ENCODE assay signal across 26 cellular contexts in the genomic region with DNA sequence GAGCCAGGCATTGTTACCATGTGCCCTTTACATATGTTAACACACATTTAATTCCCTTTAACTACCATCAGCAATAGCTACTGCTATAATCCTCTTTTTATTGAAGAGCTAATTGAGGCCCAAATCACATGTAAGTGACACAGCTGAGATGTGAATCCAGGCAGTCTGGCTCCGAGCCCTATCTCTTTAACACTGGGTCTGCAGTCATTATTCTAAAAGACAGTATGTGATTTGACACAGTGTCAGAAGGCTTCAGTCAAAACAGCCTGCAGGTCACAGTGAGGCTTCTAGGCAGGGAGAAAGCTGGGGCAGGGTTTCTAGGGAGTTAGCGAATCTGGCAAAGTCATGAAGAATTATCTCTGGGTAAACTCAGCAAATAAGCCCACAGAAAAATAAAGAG.
DNase-seq lines count a peak whose midpoint lies in the region; ATAC-seq and TF ChIP-seq lines count a peak whose summit lies in the region.
"Had no signal": no experiment of that assay in that cellular context is flagged by ENCODE, and none has a peak within 500 bp of the region (broad histone marks: within the 10 kb centered on the region; RNA-seq: fewer than 3 reads in every experiment).

No MANE protein-coding gene starts in this region.

- H3K18ac ChIP-seq in trophoblast cell (ENCODE audit: low read length), result no peak overlapping the region

- no peak for DNase-seq in cardiac muscle cell (ENCODE audit: low read depth in 1 of 2, low spot score in 1 of 2)
- no peak for DNase-seq in left ventricle myocardium inferior
- peak; percentile 72 to 94 for DNase-seq in NCI-H524 (lab: John Stamatoyannopoulos, UW)
- peak; percentile 14 for DNase-seq in left kidney (ENCODE audit: low read depth, low spot score)
- DNase-seq in central memory CD4-positive, alpha-beta T cell, result no peak
- DNase-seq in NCI-H187 treated with DMSO at 0.1 percent for 48 hours (lab: John Stamatoyannopoulos, UW), result no peak
- DNase-seq in trophoblast cell, result no peak
- DNase-seq: ACHN; activated CD4-positive, alpha-beta T cell treated with anti-CD3 and anti-CD28 coated beads for 48 hours; activated T-cell treated with anti-CD3 and anti-CD28 coated beads, Interleukin-2, amount 50 U/mL, for 4 hours; adrenal gland; brain microvascular endothelial cell; effector memory CD4-positive, alpha-beta T cell; EL; H7; NCI-H1092; NCI-H187; NCI-H226; SJCRH30; stimulated activated CD8-positive, alpha-beta memory T cell treated with anti-CD3 and anti-CD28 coated beads, Interleukin-4, amount 100 ng/mL, for 48 hours; upper lobe of right lung had no signal

- H2AFZ ChIP-seq in trophoblast cell (ENCODE audit: insufficient read depth, low read length, poor library complexity), result no peak overlapping the region

- H3K4me2 ChIP-seq in trophoblast cell (ENCODE audit: low read length), result no peak overlapping the region

- H3K23ac ChIP-seq in trophoblast cell (ENCODE audit: low read length), result no peak overlapping the region

- H4K12ac ChIP-seq in trophoblast cell (ENCODE audit: low read depth, low read length), result no peak overlapping the region

- no CpG with 5 or more reads among the region's 2 CpGs for whole genome bisulfite sequencing in trophoblast cell (ENCODE audit: extremely low coverage, insufficient coverage, insufficient read length)

- H2BK120ac ChIP-seq in trophoblast cell (ENCODE audit: insufficient read depth, low read length, poor library complexity), result no peak overlapping the region

- no peak for TF ChIP-seq CTCF in cardiac muscle cell (IDR thresholded peaks at IDR 0.05; ENCODE audit: low read depth, low read length)
- no peak for TF ChIP-seq CTCF in left ventricle myocardium inferior (IDR thresholded peaks at IDR 0.05; ENCODE audit: borderline replicate concordance)

- H3K27ac ChIP-seq in cardiac muscle cell, result peak overlapping the region; percentile 32
- H3K27ac ChIP-seq in left ventricle myocardium inferior (replicated peaks), result no peak overlapping the region
- no peak overlapping the region for H3K27ac ChIP-seq in trophoblast cell (ENCODE audit: low read depth, low read length)
- H3K27ac ChIP-seq: adrenal gland, brain microvascular endothelial cell, C4-2B, prostate gland, SJCRH30, upper lobe of right lung had no signal

- no peak overlapping the region for H3K14ac ChIP-seq in trophoblast cell (ENCODE audit: low read length)

- no peak overlapping the region for H4K91ac ChIP-seq in trophoblast cell (ENCODE audit: low read depth, low read length)

- H3K4me3 ChIP-seq in cardiac muscle cell (no peak overlapping the region), left ventricle myocardium inferior (no peak overlapping the region), trophoblast cell (ENCODE audit: low read depth, low read length) (no peak overlapping the region)
- H3K4me3 ChIP-seq: adrenal gland, prostate gland, SJCRH30, upper lobe of right lung had no signal

- H3K9ac ChIP-seq in trophoblast cell (ENCODE audit: low read length), result no peak overlapping the region

- intact Hi-C loops in left ventricle myocardium inferior (cut with micrococcal nuclease), result no loop called here

- no peaks in the 10 kb centered on the region for H3K9me3 ChIP-seq in cardiac muscle cell (ENCODE audit: low read depth)
- H3K9me3 ChIP-seq in left ventricle myocardium inferior (replicated peaks), result no peaks in the 10 kb centered on the region
- no peaks in the 10 kb centered on the region for H3K9me3 ChIP-seq in trophoblast cell (ENCODE audit: insufficient read depth, low read depth, low read length)
- H3K9me3 ChIP-seq: adrenal gland, prostate gland, SJCRH30, upper lobe of right lung had no signal

- H3K36me3 ChIP-seq in cardiac muscle cell (no peaks in the 10 kb centered on the region), left ventricle myocardium inferior (no peaks in the 10 kb centered on the region), trophoblast cell (ENCODE audit: control insufficient read depth in 1 of 2, insufficient read depth in 2 of 2, low read length in 2 of 2) (no peaks in the 10 kb centered on the region)
- H3K36me3 ChIP-seq: adrenal gland, brain microvascular endothelial cell, prostate gland, SJCRH30, upper lobe of right lung had no signal

- H2BK12ac ChIP-seq in trophoblast cell (ENCODE audit: low read length), result no peak overlapping the region

- no peak overlapping the region for H4K8ac ChIP-seq in trophoblast cell (ENCODE audit: low read depth, low read length)

- H3K79me1 ChIP-seq in trophoblast cell (ENCODE audit: low read length), result no peaks in the 10 kb centered on the region

- no peak for ATAC-seq in HG02852 (IDR thresholded peaks at IDR 0.05; ENCODE audit: unreplicated experiment)
- ATAC-seq: activated T-cell treated with anti-CD3 and anti-CD28 coated beads, Interleukin-2, amount 50 U/mL, for 4 hours; esophagus mucosa; Panc1; upper lobe of right lung had no signal

- H2BK5ac ChIP-seq in trophoblast cell (ENCODE audit: low read depth, low read length, poor library complexity), result no peak overlapping the region

- no peak overlapping the region for H3K4ac ChIP-seq in trophoblast cell (ENCODE audit: low read depth, low read length)

- no peaks in the 10 kb centered on the region for H3K79me2 ChIP-seq in trophoblast cell (ENCODE audit: control insufficient read depth, insufficient read depth, low read length, poor library complexity)

- H3K4me1 ChIP-seq in cardiac muscle cell (ENCODE audit: low read depth) (no peaks in the 10 kb centered on the region), left ventricle myocardium inferior (peaks cover 8% of the 10 kb centered on the region), trophoblast cell (ENCODE audit: control insufficient read depth in 1 of 2, insufficient read depth in 2 of 2, low read length in 2 of 2) (peaks cover 0 to 3% of the 10 kb centered on the region in 2 experiments)
- H3K4me1 ChIP-seq: adrenal gland, prostate gland, SJCRH30, upper lobe of right lung had no signal

- H3K27me3 ChIP-seq in cardiac muscle cell (no peaks in the 10 kb centered on the region), left ventricle myocardium inferior (ENCODE audit: low read depth) (no peaks in the 10 kb centered on the region), trophoblast cell (ENCODE audit: insufficient read depth, low read length) (no peaks in the 10 kb centered on the region)
- H3K27me3 ChIP-seq: adrenal gland, brain microvascular endothelial cell, SJCRH30, upper lobe of right lung had no signal

- H2AK5ac ChIP-seq in trophoblast cell (ENCODE audit: low read length), result no peak overlapping the region

Comparison
In these comparisons a context has a peak if more than half of its experiments do, and no peak if none do; other contexts are left out.
1. DNase-seq: peak in NCI-H524 (2 of 2) and left kidney (single experiment); none in cardiac muscle cell (0 of 2), left ventricle myocardium inferior (single experiment), central memory CD4-positive, alpha-beta T cell (single experiment), NCI-H187 treated with DMSO at 0.1 percent for 48 hours (single experiment) and trophoblast cell (0 of 2).